Comparison of ENCODE assay signal across 35 cellular contexts in the genomic region with DNA sequence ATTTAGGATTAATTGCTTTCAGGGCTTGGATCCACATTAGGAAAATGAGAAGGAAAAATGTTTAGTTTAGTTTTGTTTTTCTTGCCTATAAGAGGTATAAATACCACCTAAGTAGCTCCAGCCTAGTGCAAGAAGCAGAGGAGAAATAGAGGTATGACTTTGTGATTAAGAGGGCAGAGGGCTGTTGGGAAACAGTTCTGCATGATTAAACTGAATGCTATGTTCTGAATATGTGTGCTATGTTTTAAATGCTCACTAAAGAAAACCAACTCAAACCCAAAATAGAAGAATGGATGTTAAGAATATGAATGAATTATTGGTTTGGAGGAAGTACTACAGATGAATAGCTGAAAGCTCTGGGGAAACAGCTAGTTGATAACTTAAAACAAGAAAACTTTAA. TPM values are rescaled to one million over a fixed set of nuclear protein-coding genes. Genes with fewer than 3 reads are reported as not detected.
"Had no signal": no experiment of that assay in that cellular context is flagged by ENCODE, and none has a peak within 500 bp of the region (broad histone marks: within the 10 kb centered on the region; RNA-seq: fewer than 3 reads in every experiment).

No MANE protein-coding gene starts in this region.

- H3K27me3 Mint-ChIP-seq: activated CD4-positive, alpha-beta memory T cell treated with anti-CD3 and anti-CD28 coated beads, Interleukin-2, amount 10 ng/mL, durations not matched to agents 7 days and 5 days; effector memory CD8-positive, alpha-beta T cell; T-helper 17 cell had no signal

- H3K4me1 Mint-ChIP-seq: activated CD4-positive, alpha-beta memory T cell treated with anti-CD3 and anti-CD28 coated beads, Interleukin-2, amount 10 ng/mL, durations not matched to agents 7 days and 5 days; brain; immature natural killer cell; mesothelial cell of epicardium; stimulated activated naive CD8-positive, alpha-beta T cell treated with anti-CD3 and anti-CD28 coated beads, Interleukin-15, amount 100 ng/mL, for 72 hours; T-helper 17 cell had no signal

- H3K4me3 ChIP-seq: gastroesophageal sphincter, ovary, upper lobe of left lung, vagina had no signal

- ATAC-seq: activated CD4-positive, CD25-positive, alpha-beta regulatory T cell treated with anti-CD3 and anti-CD28 coated beads, Interleukin-2, amount 50 U/mL, for 24 hours; activated naive CD4-positive, alpha-beta T cell treated with anti-CD3 and anti-CD28 coated beads, Interleukin-2, amount 50 U/mL, for 72 hours; activated T-cell treated with anti-CD3 and anti-CD28 coated beads, Interleukin-2, amount 50 U/mL, for 4 hours; effector memory CD8-positive, alpha-beta T cell; gastroesophageal sphincter; sciatic nerve; stimulated activated memory B cell treated with anti-CD40 and anti-IgM and Interleukin-4, amounts not matched to agents 10 μg/mL and 1 μg/mL and 100 μg/mL, for 72 hours; stimulated activated naive CD8-positive, alpha-beta T cell treated with anti-CD3 and anti-CD28 coated beads, Interleukin-15, amount 100 ng/mL, for 72 hours; T-helper 17 cell had no signal

- H3K4me3 Mint-ChIP-seq: activated CD4-positive, alpha-beta memory T cell treated with anti-CD3 and anti-CD28 coated beads, Interleukin-2, amount 10 ng/mL, durations not matched to agents 7 days and 5 days; activated T-cell treated with anti-CD3 and anti-CD28 coated beads, Interleukin-2, amount 50 U/mL, for 4 hours; brain; effector memory CD8-positive, alpha-beta T cell; immature natural killer cell; mesothelial cell of epicardium; naive B cell; stimulated activated memory B cell treated with anti-CD40 and anti-IgM and Interleukin-4, amounts not matched to agents 10 μg/mL and 1 μg/mL and 100 μg/mL, for 72 hours; stimulated activated naive CD8-positive, alpha-beta T cell treated with anti-CD3 and anti-CD28 coated beads, Interleukin-15, amount 100 ng/mL, for 72 hours; T-helper 17 cell had no signal

- DNase-seq: activated CD4-positive, alpha-beta memory T cell treated with anti-CD3 and anti-CD28 coated beads, Interleukin-2, amount 10 ng/mL, durations not matched to agents 7 days and 5 days; activated CD4-positive, alpha-beta T cell treated with anti-CD3 and anti-CD28 coated beads for 48 hours; activated CD8-positive, alpha-beta memory T cell treated with anti-CD3 and anti-CD28 coated beads, Interleukin-2, amount 50 U/mL, for 48 hours; activated naive CD4-positive, alpha-beta T cell; activated T-cell treated with anti-CD3 and anti-CD28 coated beads, Interleukin-2, amount 50 U/mL, for 4 hours; aorta; cortex of kidney; effector memory CD8-positive, alpha-beta T cell; hippocampal formation; immature natural killer cell; naive B cell; ovary; retina; small intestine; stimulated activated CD4-positive, alpha-beta T cell treated with anti-CD3 and anti-CD28 coated beads, Interleukin-4, amount 100 ng/mL, for 4 hours; stimulated activated CD8-positive, alpha-beta memory T cell treated with anti-CD3 and anti-CD28 coated beads, Interleukin-4, amount 100 ng/mL, for 48 hours; stimulated activated naive CD8-positive, alpha-beta T cell treated with anti-CD3 and anti-CD28 coated beads, Interleukin-15, amount 100 ng/mL, for 72 hours; substantia nigra; SW 1271; T-helper 17 cell; T1000; upper lobe of left lung; WERI-Rb-1 had no signal

- H3K36me3 Mint-ChIP-seq: activated naive CD4-positive, alpha-beta T cell treated with anti-CD3 and anti-CD28 coated beads, Interleukin-2, amount 50 U/mL, for 72 hours; brain; immature natural killer cell; mesothelial cell of epicardium; naive B cell; stimulated activated memory B cell treated with anti-CD40 and anti-IgM and Interleukin-4, amounts not matched to agents 10 μg/mL and 1 μg/mL and 100 μg/mL, for 72 hours had no signal

- H3K9me3 Mint-ChIP-seq: activated CD4-positive, alpha-beta memory T cell treated with anti-CD3 and anti-CD28 coated beads, Interleukin-2, amount 10 ng/mL, durations not matched to agents 7 days and 5 days; activated naive CD4-positive, alpha-beta T cell treated with anti-CD3 and anti-CD28 coated beads, Interleukin-2, amount 50 U/mL, for 72 hours; activated T-cell treated with anti-CD3 and anti-CD28 coated beads, Interleukin-2, amount 50 U/mL, for 4 hours; activated T-helper 2 cell treated with anti-CD3 and anti-CD28 coated beads, Interferon-gamma antibody, Interleukin-2, Interleukin-4, amounts not matched to agents 10 μg/mL and 5 μg/mL and 100 μg/mL, durations not matched to agents 14 hours and 24 hours and 36 hours; brain; effector memory CD8-positive, alpha-beta T cell; immature natural killer cell; mesothelial cell of epicardium; naive B cell; stimulated activated memory B cell treated with anti-CD40 and anti-IgM and Interleukin-4, amounts not matched to agents 10 μg/mL and 1 μg/mL and 100 μg/mL, for 72 hours; stimulated activated naive CD8-positive, alpha-beta T cell treated with anti-CD3 and anti-CD28 coated beads, Interleukin-15, amount 100 ng/mL, for 72 hours had no signal

- H3K27ac Mint-ChIP-seq: activated CD4-positive, alpha-beta memory T cell treated with anti-CD3 and anti-CD28 coated beads, Interleukin-2, amount 10 ng/mL, durations not matched to agents 7 days and 5 days; activated naive CD4-positive, alpha-beta T cell treated with anti-CD3 and anti-CD28 coated beads, Interleukin-2, amount 50 U/mL, for 72 hours; activated T-helper 2 cell treated with anti-CD3 and anti-CD28 coated beads, Interferon-gamma antibody, Interleukin-2, Interleukin-4, amounts not matched to agents 10 μg/mL and 5 μg/mL and 100 μg/mL, durations not matched to agents 14 hours and 24 hours and 36 hours; brain; effector memory CD8-positive, alpha-beta T cell; immature natural killer cell; mesothelial cell of epicardium; progenitor cell of endocrine pancreas; stimulated activated memory B cell treated with anti-CD40 and anti-IgM and Interleukin-4, amounts not matched to agents 10 μg/mL and 1 μg/mL and 100 μg/mL, for 72 hours; stimulated activated naive CD8-positive, alpha-beta T cell treated with anti-CD3 and anti-CD28 coated beads, Interleukin-15, amount 100 ng/mL, for 72 hours; T-helper 17 cell had no signal

RNA-seq across cellular contexts. Expression of a gene that starts 7.6 kb away (rescaled TPM):
- total RNA-seq: activated CD4-positive, alpha-beta memory T cell treated with anti-CD3 and anti-CD28 coated beads, Interleukin-2, amount 10 ng/mL, durations not matched to agents 7 days and 5 days; activated naive CD4-positive, alpha-beta T cell treated with anti-CD3 and anti-CD28 coated beads, Interleukin-2, amount 50 U/mL, for 72 hours; activated T-cell treated with anti-CD3 and anti-CD28 coated beads, Interleukin-2, amount 50 U/mL, for 4 hours; activated T-helper 2 cell treated with anti-CD3 and anti-CD28 coated beads, Interferon-gamma antibody, Interleukin-2, Interleukin-4, amounts not matched to agents 10 μg/mL and 5 μg/mL and 100 μg/mL, durations not matched to agents 14 hours and 24 hours and 36 hours; cardiac septum; kidney epithelial cell; mesothelial cell of epicardium; progenitor cell of endocrine pancreas; T-helper 17 cell; vagina had no signal
